Comparison of ENCODE assay signal across 6 cellular contexts in genomic region chr2:240846309-240846708, GRCh38. TPM values are rescaled to one million over a fixed set of nuclear protein-coding genes. Genes with fewer than 3 reads are reported as not detected.
"Had no signal": no experiment of that assay in that cellular context is flagged by ENCODE, and none has a peak within 500 bp of the region (broad histone marks: within the 10 kb centered on the region; RNA-seq: fewer than 3 reads in every experiment).

No MANE protein-coding gene starts in this region.

RNA-seq across cellular contexts. Expression of gene AGXT, which starts 22.3 kb away (rescaled TPM):
- total RNA-seq: HT1080, IMR-90 had no signal
- polyA plus RNA-seq: IgD-negative memory B cell, IMR-90, K562 had no signal

RNA-seq across cellular contexts. Expression of gene KIF1A, which starts 26.3 kb away (rescaled TPM):
- total RNA-seq: HepG2, HT-29 had no signal
- polyA plus RNA-seq: IgD-negative memory B cell, IMR-90 had no signal

RNA-seq across cellular contexts. Expression of gene MAB21L4, which starts 49.6 kb away (rescaled TPM):
- total RNA-seq: HT1080, IMR-90, K562 had no signal
- polyA plus RNA-seq: IgD-negative memory B cell, IMR-90 had no signal

RNA-seq across cellular contexts. Expression of gene CROCC2, which starts 59.8 kb away (rescaled TPM):
- total RNA-seq: HepG2, HT-29, HT1080, IMR-90, K562 had no signal
- polyA plus RNA-seq: HepG2, IgD-negative memory B cell, IMR-90, K562 had no signal
